ENCODE assay signal across 18 cellular contexts in genomic region chr5:58490397-58491072, GRCh38. TPM values are rescaled to one million over a fixed set of nuclear protein-coding genes. Genes with fewer than 3 reads are reported as not detected.
DNase-seq lines count a peak whose midpoint lies in the region; ATAC-seq lines count a peak whose summit lies in the region.
"Had no signal": no experiment of that assay in that cellular context is flagged by ENCODE, and none has a peak within 500 bp of the region (broad histone marks: within the 10 kb centered on the region; RNA-seq: fewer than 3 reads in every experiment).

No MANE protein-coding gene starts in this region.

- no peaks in the 10 kb centered on the region for H3K36me3 ChIP-seq in CD4-positive, alpha-beta memory T cell (ENCODE audit: insufficient read depth, low read length)

- H3K9me3 Mint-ChIP-seq in stimulated activated memory B cell treated with anti-CD40 and anti-IgM and Interleukin-4, amounts not matched to agents 10 μg/mL and 1 μg/mL and 100 μg/mL, for 72 hours = no peaks in the 10 kb centered on the region
- H3K9me3 Mint-ChIP-seq in CD4-positive, alpha-beta memory T cell = no peaks in the 10 kb centered on the region
- no peaks in the 10 kb centered on the region for H3K9me3 Mint-ChIP-seq in activated T-helper 1 cell treated with anti-CD3 and anti-CD28 coated beads, Interleukin-12 subunit alpha, Interleukin-12 subunit beta, Interleukin-2, Interleukin-4 antibody, amounts not matched to agents 30 ng/mL and 10 ng/mL and 1 ng/mL, durations not matched to agents 14 hours and 24 hours and 36 hours
- H3K9me3 Mint-ChIP-seq: natural killer cell, type B pancreatic cell had no signal

- DNase-seq in NCI-H82 (lab: John Stamatoyannopoulos, UW) (peak; percentile 3), NCI-H82 treated with DMSO at 0.1 percent for 48 hours (lab: John Stamatoyannopoulos, UW; ENCODE audit: unreplicated experiment) (no peak), SKM-1 (lab: John Stamatoyannopoulos, UW; ENCODE audit: unreplicated experiment) (peak; percentile 47)
- DNase-seq in CD4-positive, alpha-beta memory T cell = no peak
- DNase-seq in activated T-helper 1 cell treated with anti-CD3 and anti-CD28 coated beads, Interleukin-12 subunit alpha, Interleukin-12 subunit beta, Interleukin-2, Interleukin-4 antibody, amounts not matched to agents 30 ng/mL and 10 ng/mL and 1 ng/mL, durations not matched to agents 14 hours and 24 hours and 36 hours (ENCODE audit: low spot score) = no peak
- no peak for DNase-seq in activated CD4-positive, alpha-beta T cell treated with anti-CD3 and anti-CD28 coated beads, Interleukin-2, amount 50 U/mL, for 4 hours
- DNase-seq: activated CD4-positive, alpha-beta T cell treated with anti-CD3 and anti-CD28 coated beads for 48 hours; DMS79 treated with DMSO at 0.1 percent for 48 hours; effector CD8-positive, alpha-beta T cell; foreskin keratinocyte; natural killer cell; NCI-H1436 had no signal

- peak overlapping the region; percentile 81 for H3K27ac Mint-ChIP-seq in stimulated activated memory B cell treated with anti-CD40 and anti-IgM and Interleukin-4, amounts not matched to agents 10 μg/mL and 1 μg/mL and 100 μg/mL, for 72 hours
- no peak overlapping the region for H3K27ac Mint-ChIP-seq in CD4-positive, alpha-beta memory T cell
- H3K27ac Mint-ChIP-seq in activated T-helper 1 cell treated with anti-CD3 and anti-CD28 coated beads, Interleukin-12 subunit alpha, Interleukin-12 subunit beta, Interleukin-2, Interleukin-4 antibody, amounts not matched to agents 30 ng/mL and 10 ng/mL and 1 ng/mL, durations not matched to agents 14 hours and 24 hours and 36 hours = no peak overlapping the region
- H3K27ac Mint-ChIP-seq: natural killer cell, type B pancreatic cell had no signal

- no peaks in the 10 kb centered on the region for H3K27me3 ChIP-seq in CD4-positive, alpha-beta memory T cell (ENCODE audit: insufficient read depth, low read length)

- peaks cover 16% of the 10 kb centered on the region for H3K36me3 Mint-ChIP-seq in stimulated activated memory B cell treated with anti-CD40 and anti-IgM and Interleukin-4, amounts not matched to agents 10 μg/mL and 1 μg/mL and 100 μg/mL, for 72 hours
- H3K36me3 Mint-ChIP-seq in CD4-positive, alpha-beta memory T cell = no peaks in the 10 kb centered on the region
- no peaks in the 10 kb centered on the region for H3K36me3 Mint-ChIP-seq in activated T-helper 1 cell treated with anti-CD3 and anti-CD28 coated beads, Interleukin-12 subunit alpha, Interleukin-12 subunit beta, Interleukin-2, Interleukin-4 antibody, amounts not matched to agents 30 ng/mL and 10 ng/mL and 1 ng/mL, durations not matched to agents 14 hours and 24 hours and 36 hours (ENCODE audit: low read depth)
- H3K36me3 Mint-ChIP-seq: natural killer cell, type B pancreatic cell had no signal

- H3K27ac ChIP-seq in CD4-positive, alpha-beta memory T cell (ENCODE audit: low read depth, low read length) = no peak overlapping the region
- H3K27ac ChIP-seq: A549, foreskin keratinocyte had no signal

- ATAC-seq in HG03135 (IDR thresholded peaks at IDR 0.05; ENCODE audit: unreplicated experiment) = peak; percentile 56
- peak; percentile 85 for ATAC-seq in stimulated activated memory B cell treated with anti-CD40 and anti-IgM and Interleukin-4, amounts not matched to agents 10 μg/mL and 1 μg/mL and 100 μg/mL, for 72 hours
- ATAC-seq: A549, foreskin keratinocyte had no signal

- H3K4me1 ChIP-seq in CD4-positive, alpha-beta memory T cell (ENCODE audit: insufficient read depth, low read length) = no peaks in the 10 kb centered on the region
- H3K4me1 ChIP-seq: A549, foreskin keratinocyte had no signal

- no peak overlapping the region for H3K4me3 ChIP-seq in CD4-positive, alpha-beta memory T cell (ENCODE audit: low read length in 2 of 2)
- H3K4me3 ChIP-seq: A549 had no signal

- H3K4me3 Mint-ChIP-seq in stimulated activated memory B cell treated with anti-CD40 and anti-IgM and Interleukin-4, amounts not matched to agents 10 μg/mL and 1 μg/mL and 100 μg/mL, for 72 hours = peak overlapping the region; percentile 12
- no peak overlapping the region for H3K4me3 Mint-ChIP-seq in CD4-positive, alpha-beta memory T cell
- H3K4me3 Mint-ChIP-seq in activated T-helper 1 cell treated with anti-CD3 and anti-CD28 coated beads, Interleukin-12 subunit alpha, Interleukin-12 subunit beta, Interleukin-2, Interleukin-4 antibody, amounts not matched to agents 30 ng/mL and 10 ng/mL and 1 ng/mL, durations not matched to agents 14 hours and 24 hours and 36 hours = no peak overlapping the region
- H3K4me3 Mint-ChIP-seq: natural killer cell, type B pancreatic cell had no signal

- intact Hi-C loops in CD4-positive, alpha-beta memory T cell (cut with micrococcal nuclease) = no loop called here
- intact Hi-C loops in activated T-helper 1 cell treated with anti-CD3 and anti-CD28 coated beads, Interleukin-12 subunit alpha, Interleukin-12 subunit beta, Interleukin-2, Interleukin-4 antibody, amounts not matched to agents 30 ng/mL and 10 ng/mL and 1 ng/mL, durations not matched to agents 14 hours and 24 hours and 36 hours (cut with micrococcal nuclease) = no loop called here

- no peaks in the 10 kb centered on the region for H3K27me3 Mint-ChIP-seq in stimulated activated memory B cell treated with anti-CD40 and anti-IgM and Interleukin-4, amounts not matched to agents 10 μg/mL and 1 μg/mL and 100 μg/mL, for 72 hours
- H3K27me3 Mint-ChIP-seq in CD4-positive, alpha-beta memory T cell = peaks cover 6 to 14% of the 10 kb centered on the region in 2 donors
- H3K27me3 Mint-ChIP-seq in activated T-helper 1 cell treated with anti-CD3 and anti-CD28 coated beads, Interleukin-12 subunit alpha, Interleukin-12 subunit beta, Interleukin-2, Interleukin-4 antibody, amounts not matched to agents 30 ng/mL and 10 ng/mL and 1 ng/mL, durations not matched to agents 14 hours and 24 hours and 36 hours (ENCODE audit: insufficient read depth) = peaks cover 19% of the 10 kb centered on the region

- CTCF ChIA-PET in CD4-positive, alpha-beta memory T cell (lab: Charles Lee; ENCODE audit: partially characterized antibody) = no interaction called here

- peaks cover 32% of the 10 kb centered on the region for H3K4me1 Mint-ChIP-seq in stimulated activated memory B cell treated with anti-CD40 and anti-IgM and Interleukin-4, amounts not matched to agents 10 μg/mL and 1 μg/mL and 100 μg/mL, for 72 hours
- H3K4me1 Mint-ChIP-seq in CD4-positive, alpha-beta memory T cell = no peaks in the 10 kb centered on the region
- H3K4me1 Mint-ChIP-seq in activated T-helper 1 cell treated with anti-CD3 and anti-CD28 coated beads, Interleukin-12 subunit alpha, Interleukin-12 subunit beta, Interleukin-2, Interleukin-4 antibody, amounts not matched to agents 30 ng/mL and 10 ng/mL and 1 ng/mL, durations not matched to agents 14 hours and 24 hours and 36 hours (ENCODE audit: low read depth) = no peaks in the 10 kb centered on the region

- POLR2A ChIA-PET in CD4-positive, alpha-beta memory T cell (lab: Charles Lee; ENCODE audit: partially characterized antibody) = no interaction called here

- no peaks in the 10 kb centered on the region for H3K9me3 ChIP-seq in CD4-positive, alpha-beta memory T cell (ENCODE audit: control insufficient read depth in 1 of 2, low read length in 2 of 2)
- H3K9me3 ChIP-seq: A549 had no signal

RNA-seq across cellular contexts. Expression of gene GAPT, which starts 0.7 kb away (rescaled TPM):
- total RNA-seq in CD4-positive, alpha-beta memory T cell = not detected
- polyA plus RNA-seq in CD4-positive, alpha-beta memory T cell = 1 to 10 TPM in 1 of 2 donors, not detected in 1; 2.0 TPM
- total RNA-seq in activated T-helper 1 cell treated with anti-CD3 and anti-CD28 coated beads, Interleukin-12 subunit alpha, Interleukin-12 subunit beta, Interleukin-2, Interleukin-4 antibody, amounts not matched to agents 30 ng/mL and 10 ng/mL and 1 ng/mL, durations not matched to agents 14 hours and 24 hours and 36 hours = not detected in 2 replicates
- total RNA-seq: foreskin keratinocyte, HT1080, skeletal muscle tissue had no signal
- polyA plus RNA-seq: A549, foreskin keratinocyte had no signal

RNA-seq across cellular contexts. Expression of gene PLK2, which starts 30.6 kb away (rescaled TPM):
- 1 to 10 TPM; 6.3 to 8.2 TPM for total RNA-seq in CD4-positive, alpha-beta memory T cell
- 1 to 10 TPM; 2.2 to 6.5 TPM for polyA plus RNA-seq in CD4-positive, alpha-beta memory T cell
- 37.4 and 39.1 TPM in 2 replicates for total RNA-seq in activated T-helper 1 cell treated with anti-CD3 and anti-CD28 coated beads, Interleukin-12 subunit alpha, Interleukin-12 subunit beta, Interleukin-2, Interleukin-4 antibody, amounts not matched to agents 30 ng/mL and 10 ng/mL and 1 ng/mL, durations not matched to agents 14 hours and 24 hours and 36 hours

Comparison
In these comparisons a context has a peak if more than half of its experiments do, and no peak if none do; other contexts are left out.
1. DNase-seq: peak in NCI-H82 (single experiment) and SKM-1 (single experiment); none in NCI-H82 treated with DMSO at 0.1 percent for 48 hours (single experiment), CD4-positive, alpha-beta memory T cell (0 of 5), activated T-helper 1 cell treated with anti-CD3 and anti-CD28 coated beads, Interleukin-12 subunit alpha, Interleukin-12 subunit beta, Interleukin-2, Interleukin-4 antibody, amounts not matched to agents 30 ng/mL and 10 ng/mL and 1 ng/mL, durations not matched to agents 14 hours and 24 hours and 36 hours (single experiment) and activated CD4-positive, alpha-beta T cell treated with anti-CD3 and anti-CD28 coated beads, Interleukin-2, amount 50 U/mL, for 4 hours (0 of 2).